ENCODE assay signal across 1 cellular context in the genomic region with DNA sequence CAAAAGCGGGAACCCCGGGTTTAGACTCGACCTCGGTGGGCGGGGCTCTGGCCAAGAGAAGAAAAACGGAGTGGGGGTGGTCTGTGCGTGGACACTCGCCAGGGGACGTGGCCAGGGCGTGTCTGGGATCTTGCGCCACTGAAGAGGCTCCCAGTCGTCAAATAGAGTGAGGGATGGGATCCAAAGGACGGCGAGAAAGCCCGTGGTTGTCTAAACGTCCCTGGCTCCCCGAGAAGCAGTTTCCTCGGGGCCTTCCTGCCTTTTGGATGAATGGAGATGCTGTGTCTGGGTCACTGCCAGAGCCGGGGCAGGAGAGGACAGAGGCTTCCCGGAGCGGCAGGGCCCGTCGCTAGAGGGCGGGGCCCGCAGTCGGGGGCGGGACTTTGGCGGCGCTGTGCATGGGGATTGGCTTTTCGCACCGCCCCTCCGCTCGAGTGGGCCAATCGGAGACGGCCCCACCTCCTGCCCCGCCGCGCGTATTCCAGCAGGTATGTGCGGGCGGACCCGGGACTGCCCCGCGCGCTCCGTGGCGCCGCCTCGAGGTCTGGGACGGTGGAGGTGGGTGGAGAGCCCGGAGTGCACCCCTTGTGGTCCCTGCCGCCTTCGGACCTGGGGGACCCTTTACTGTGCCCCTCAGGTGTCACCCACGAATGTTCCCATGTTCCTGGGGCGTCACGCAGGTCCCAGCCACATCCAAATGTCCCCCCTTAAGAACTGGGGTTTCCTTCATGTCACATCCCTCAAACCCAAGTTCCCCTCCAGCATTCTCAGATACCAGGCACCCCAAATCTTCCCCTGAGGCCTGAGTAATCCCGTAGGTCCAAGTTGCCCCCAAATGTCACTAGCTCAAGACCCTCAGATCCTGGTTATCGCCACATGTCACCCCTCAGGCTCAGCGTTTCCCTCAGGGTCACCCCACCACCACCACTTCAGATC.
TF ChIP-seq lines count a peak whose summit lies in the region.

No MANE protein-coding gene starts in this region.

TF ChIP-seq in GM12878, 131 proteins besides CTCF, POLR2A, EP300 and RAD21 (continues in another document):
- TF ChIP-seq, protein P1, sequence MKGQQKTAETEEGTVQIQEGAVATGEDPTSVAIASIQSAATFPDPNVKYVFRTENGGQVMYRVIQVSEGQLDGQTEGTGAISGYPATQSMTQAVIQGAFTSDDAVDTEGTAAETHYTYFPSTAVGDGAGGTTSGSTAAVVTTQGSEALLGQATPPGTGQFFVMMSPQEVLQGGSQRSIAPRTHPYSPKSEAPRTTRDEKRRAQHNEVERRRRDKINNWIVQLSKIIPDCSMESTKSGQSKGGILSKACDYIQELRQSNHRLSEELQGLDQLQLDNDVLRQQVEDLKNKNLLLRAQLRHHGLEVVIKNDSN (IDR thresholded peaks at IDR 0.05; ENCODE audit: borderline replicate concordance, extremely low read length, insufficient read depth, low read depth, low read length) = no peak
- TF ChIP-seq, protein P2, sequence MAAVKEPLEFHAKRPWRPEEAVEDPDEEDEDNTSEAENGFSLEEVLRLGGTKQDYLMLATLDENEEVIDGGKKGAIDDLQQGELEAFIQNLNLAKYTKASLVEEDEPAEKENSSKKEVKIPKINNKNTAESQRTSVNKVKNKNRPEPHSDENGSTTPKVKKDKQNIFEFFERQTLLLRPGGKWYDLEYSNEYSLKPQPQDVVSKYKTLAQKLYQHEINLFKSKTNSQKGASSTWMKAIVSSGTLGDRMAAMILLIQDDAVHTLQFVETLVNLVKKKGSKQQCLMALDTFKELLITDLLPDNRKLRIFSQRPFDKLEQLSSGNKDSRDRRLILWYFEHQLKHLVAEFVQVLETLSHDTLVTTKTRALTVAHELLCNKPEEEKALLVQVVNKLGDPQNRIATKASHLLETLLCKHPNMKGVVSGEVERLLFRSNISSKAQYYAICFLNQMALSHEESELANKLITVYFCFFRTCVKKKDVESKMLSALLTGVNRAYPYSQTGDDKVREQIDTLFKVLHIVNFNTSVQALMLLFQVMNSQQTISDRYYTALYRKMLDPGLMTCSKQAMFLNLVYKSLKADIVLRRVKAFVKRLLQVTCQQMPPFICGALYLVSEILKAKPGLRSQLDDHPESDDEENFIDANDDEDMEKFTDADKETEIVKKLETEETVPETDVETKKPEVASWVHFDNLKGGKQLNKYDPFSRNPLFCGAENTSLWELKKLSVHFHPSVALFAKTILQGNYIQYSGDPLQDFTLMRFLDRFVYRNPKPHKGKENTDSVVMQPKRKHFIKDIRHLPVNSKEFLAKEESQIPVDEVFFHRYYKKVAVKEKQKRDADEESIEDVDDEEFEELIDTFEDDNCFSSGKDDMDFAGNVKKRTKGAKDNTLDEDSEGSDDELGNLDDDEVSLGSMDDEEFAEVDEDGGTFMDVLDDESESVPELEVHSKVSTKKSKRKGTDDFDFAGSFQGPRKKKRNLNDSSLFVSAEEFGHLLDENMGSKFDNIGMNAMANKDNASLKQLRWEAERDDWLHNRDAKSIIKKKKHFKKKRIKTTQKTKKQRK (IDR thresholded peaks at IDR 0.05; ENCODE audit: low read depth, low read length) = no peak
- TF ChIP-seq ZNF207 (IDR thresholded peaks at IDR 0.05; ENCODE audit: borderline replicate concordance) (no peak), ZSCAN29 (IDR thresholded peaks at IDR 0.05) (no peak), RBBP5 (conservative IDR thresholded peaks at IDR 0.05) (no peak), POLR2AphosphoS5 (IDR thresholded peaks at IDR 0.05; ENCODE audit: low read length) (no peak; the same call in 1 of the 2 replicates), ZBED1 (IDR thresholded peaks at IDR 0.05; ENCODE audit: borderline replicate concordance) (peak; percentile 9; the same call in 1 of the 2 replicates), TBL1XR1 (IDR thresholded peaks at IDR 0.05; ENCODE audit: low read depth, low read length) (no peak), FOS (IDR thresholded peaks at IDR 0.05; ENCODE audit: borderline replicate concordance, extremely low read depth, insufficient read length) (peak; percentile 60), CBX5 (IDR thresholded peaks at IDR 0.05; ENCODE audit: low read depth) (no peak), MYC (IDR thresholded peaks at IDR 0.05; ENCODE audit: insufficient read depth, insufficient read length, insufficient replicate concordance, low read length, severe bottlenecking) (no peak), TCF12 (IDR thresholded peaks at IDR 0.05; ENCODE audit: low read depth, low read length) (peak; percentile 42; the same call in 1 of the 2 replicates), SMAD5 (IDR thresholded peaks at IDR 0.05; ENCODE audit: low read depth) (no peak; the same call in 1 of the 2 replicates), MYB (IDR thresholded peaks at IDR 0.05; ENCODE audit: borderline replicate concordance, low read depth, low read length) (no peak), RAD51 (IDR thresholded peaks at IDR 0.05) (no peak), GATAD2B (conservative IDR thresholded peaks at IDR 0.05; ENCODE audit: low read depth) (peak; percentile 66; the same call in 1 of the 2 replicates), MTA3 (IDR thresholded peaks at IDR 0.05; ENCODE audit: borderline replicate concordance, low read length) (peak; percentile 78; the same call in 1 of the 2 replicates), YY1 (IDR thresholded peaks at IDR 0.05; ENCODE audit: low read depth, low read length) (0 out of 2 replicates have a peak, but pooled peaks have one; percentile 42), JUNB (IDR thresholded peaks at IDR 0.05) (no peak), EZH2 (IDR thresholded peaks at IDR 0.05; ENCODE audit: borderline replicate concordance, control insufficient read depth, low read depth, low read length) (no peak), SIX5 (IDR thresholded peaks at IDR 0.05; ENCODE audit: low read depth, low read length, severe bottlenecking) (no peak), IRF4 (IDR thresholded peaks at IDR 0.05; ENCODE audit: low read depth, low read length) (no peak)
- TF ChIP-seq, protein P3, sequence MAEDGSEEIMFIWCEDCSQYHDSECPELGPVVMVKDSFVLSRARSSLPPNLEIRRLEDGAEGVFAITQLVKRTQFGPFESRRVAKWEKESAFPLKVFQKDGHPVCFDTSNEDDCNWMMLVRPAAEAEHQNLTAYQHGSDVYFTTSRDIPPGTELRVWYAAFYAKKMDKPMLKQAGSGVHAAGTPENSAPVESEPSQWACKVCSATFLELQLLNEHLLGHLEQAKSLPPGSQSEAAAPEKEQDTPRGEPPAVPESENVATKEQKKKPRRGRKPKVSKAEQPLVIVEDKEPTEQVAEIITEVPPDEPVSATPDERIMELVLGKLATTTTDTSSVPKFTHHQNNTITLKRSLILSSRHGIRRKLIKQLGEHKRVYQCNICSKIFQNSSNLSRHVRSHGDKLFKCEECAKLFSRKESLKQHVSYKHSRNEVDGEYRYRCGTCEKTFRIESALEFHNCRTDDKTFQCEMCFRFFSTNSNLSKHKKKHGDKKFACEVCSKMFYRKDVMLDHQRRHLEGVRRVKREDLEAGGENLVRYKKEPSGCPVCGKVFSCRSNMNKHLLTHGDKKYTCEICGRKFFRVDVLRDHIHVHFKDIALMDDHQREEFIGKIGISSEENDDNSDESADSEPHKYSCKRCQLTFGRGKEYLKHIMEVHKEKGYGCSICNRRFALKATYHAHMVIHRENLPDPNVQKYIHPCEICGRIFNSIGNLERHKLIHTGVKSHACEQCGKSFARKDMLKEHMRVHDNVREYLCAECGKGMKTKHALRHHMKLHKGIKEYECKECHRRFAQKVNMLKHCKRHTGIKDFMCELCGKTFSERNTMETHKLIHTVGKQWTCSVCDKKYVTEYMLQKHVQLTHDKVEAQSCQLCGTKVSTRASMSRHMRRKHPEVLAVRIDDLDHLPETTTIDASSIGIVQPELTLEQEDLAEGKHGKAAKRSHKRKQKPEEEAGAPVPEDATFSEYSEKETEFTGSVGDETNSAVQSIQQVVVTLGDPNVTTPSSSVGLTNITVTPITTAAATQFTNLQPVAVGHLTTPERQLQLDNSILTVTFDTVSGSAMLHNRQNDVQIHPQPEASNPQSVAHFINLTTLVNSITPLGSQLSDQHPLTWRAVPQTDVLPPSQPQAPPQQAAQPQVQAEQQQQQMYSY (CRISPR knock-in tag; IDR thresholded peaks at IDR 0.05) = no peak
- TF ChIP-seq, protein P4, sequence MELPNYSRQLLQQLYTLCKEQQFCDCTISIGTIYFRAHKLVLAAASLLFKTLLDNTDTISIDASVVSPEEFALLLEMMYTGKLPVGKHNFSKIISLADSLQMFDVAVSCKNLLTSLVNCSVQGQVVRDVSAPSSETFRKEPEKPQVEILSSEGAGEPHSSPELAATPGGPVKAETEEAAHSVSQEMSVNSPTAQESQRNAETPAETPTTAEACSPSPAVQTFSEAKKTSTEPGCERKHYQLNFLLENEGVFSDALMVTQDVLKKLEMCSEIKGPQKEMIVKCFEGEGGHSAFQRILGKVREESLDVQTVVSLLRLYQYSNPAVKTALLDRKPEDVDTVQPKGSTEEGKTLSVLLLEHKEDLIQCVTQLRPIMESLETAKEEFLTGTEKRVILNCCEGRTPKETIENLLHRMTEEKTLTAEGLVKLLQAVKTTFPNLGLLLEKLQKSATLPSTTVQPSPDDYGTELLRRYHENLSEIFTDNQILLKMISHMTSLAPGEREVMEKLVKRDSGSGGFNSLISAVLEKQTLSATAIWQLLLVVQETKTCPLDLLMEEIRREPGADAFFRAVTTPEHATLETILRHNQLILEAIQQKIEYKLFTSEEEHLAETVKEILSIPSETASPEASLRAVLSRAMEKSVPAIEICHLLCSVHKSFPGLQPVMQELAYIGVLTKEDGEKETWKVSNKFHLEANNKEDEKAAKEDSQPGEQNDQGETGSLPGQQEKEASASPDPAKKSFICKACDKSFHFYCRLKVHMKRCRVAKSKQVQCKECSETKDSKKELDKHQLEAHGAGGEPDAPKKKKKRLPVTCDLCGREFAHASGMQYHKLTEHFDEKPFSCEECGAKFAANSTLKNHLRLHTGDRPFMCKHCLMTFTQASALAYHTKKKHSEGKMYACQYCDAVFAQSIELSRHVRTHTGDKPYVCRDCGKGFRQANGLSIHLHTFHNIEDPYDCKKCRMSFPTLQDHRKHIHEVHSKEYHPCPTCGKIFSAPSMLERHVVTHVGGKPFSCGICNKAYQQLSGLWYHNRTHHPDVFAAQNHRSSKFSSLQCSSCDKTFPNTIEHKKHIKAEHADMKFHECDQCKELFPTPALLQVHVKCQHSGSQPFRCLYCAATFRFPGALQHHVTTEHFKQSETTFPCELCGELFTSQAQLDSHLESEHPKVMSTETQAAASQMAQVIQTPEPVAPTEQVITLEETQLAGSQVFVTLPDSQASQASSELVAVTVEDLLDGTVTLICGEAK (IDR thresholded peaks at IDR 0.05; ENCODE audit: borderline replicate concordance) = no peak
- TF ChIP-seq, protein P5, sequence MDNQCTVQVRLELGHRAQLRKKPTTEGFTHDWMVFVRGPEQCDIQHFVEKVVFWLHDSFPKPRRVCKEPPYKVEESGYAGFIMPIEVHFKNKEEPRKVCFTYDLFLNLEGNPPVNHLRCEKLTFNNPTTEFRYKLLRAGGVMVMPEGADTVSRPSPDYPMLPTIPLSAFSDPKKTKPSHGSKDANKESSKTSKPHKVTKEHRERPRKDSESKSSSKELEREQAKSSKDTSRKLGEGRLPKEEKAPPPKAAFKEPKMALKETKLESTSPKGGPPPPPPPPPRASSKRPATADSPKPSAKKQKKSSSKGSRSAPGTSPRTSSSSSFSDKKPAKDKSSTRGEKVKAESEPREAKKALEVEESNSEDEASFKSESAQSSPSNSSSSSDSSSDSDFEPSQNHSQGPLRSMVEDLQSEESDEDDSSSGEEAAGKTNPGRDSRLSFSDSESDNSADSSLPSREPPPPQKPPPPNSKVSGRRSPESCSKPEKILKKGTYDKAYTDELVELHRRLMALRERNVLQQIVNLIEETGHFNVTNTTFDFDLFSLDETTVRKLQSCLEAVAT (IDR thresholded peaks at IDR 0.05) = no peak
- TF ChIP-seq, protein P6, sequence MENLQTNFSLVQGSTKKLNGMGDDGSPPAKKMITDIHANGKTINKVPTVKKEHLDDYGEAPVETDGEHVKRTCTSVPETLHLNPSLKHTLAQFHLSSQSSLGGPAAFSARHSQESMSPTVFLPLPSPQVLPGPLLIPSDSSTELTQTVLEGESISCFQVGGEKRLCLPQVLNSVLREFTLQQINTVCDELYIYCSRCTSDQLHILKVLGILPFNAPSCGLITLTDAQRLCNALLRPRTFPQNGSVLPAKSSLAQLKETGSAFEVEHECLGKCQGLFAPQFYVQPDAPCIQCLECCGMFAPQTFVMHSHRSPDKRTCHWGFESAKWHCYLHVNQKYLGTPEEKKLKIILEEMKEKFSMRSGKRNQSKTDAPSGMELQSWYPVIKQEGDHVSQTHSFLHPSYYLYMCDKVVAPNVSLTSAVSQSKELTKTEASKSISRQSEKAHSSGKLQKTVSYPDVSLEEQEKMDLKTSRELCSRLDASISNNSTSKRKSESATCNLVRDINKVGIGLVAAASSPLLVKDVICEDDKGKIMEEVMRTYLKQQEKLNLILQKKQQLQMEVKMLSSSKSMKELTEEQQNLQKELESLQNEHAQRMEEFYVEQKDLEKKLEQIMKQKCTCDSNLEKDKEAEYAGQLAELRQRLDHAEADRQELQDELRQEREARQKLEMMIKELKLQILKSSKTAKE (IDR thresholded peaks at IDR 0.05; ENCODE audit: low read depth, poor library complexity, severe bottlenecking) = no peak
- TF ChIP-seq, protein P7, sequence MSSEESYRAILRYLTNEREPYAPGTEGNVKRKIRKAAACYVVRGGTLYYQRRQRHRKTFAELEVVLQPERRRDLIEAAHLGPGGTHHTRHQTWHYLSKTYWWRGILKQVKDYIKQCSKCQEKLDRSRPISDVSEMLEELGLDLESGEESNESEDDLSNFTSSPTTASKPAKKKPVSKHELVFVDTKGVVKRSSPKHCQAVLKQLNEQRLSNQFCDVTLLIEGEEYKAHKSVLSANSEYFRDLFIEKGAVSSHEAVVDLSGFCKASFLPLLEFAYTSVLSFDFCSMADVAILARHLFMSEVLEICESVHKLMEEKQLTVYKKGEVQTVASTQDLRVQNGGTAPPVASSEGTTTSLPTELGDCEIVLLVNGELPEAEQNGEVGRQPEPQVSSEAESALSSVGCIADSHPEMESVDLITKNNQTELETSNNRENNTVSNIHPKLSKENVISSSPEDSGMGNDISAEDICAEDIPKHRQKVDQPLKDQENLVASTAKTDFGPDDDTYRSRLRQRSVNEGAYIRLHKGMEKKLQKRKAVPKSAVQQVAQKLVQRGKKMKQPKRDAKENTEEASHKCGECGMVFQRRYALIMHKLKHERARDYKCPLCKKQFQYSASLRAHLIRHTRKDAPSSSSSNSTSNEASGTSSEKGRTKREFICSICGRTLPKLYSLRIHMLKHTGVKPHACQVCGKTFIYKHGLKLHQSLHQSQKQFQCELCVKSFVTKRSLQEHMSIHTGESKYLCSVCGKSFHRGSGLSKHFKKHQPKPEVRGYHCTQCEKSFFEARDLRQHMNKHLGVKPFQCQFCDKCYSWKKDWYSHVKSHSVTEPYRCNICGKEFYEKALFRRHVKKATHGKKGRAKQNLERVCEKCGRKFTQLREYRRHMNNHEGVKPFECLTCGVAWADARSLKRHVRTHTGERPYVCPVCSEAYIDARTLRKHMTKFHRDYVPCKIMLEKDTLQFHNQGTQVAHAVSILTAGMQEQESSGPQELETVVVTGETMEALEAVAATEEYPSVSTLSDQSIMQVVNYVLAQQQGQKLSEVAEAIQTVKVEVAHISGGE (CRISPR knock-in tag; IDR thresholded peaks at IDR 0.05) = no peak
- TF ChIP-seq, protein P8, sequence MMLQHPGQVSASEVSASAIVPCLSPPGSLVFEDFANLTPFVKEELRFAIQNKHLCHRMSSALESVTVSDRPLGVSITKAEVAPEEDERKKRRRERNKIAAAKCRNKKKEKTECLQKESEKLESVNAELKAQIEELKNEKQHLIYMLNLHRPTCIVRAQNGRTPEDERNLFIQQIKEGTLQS (IDR thresholded peaks at IDR 0.05; ENCODE audit: borderline replicate concordance, extremely low read depth, low read depth, low read length) = no peak
